Comparison of ENCODE assay signal across 8 cellular contexts in genomic region chr10:106705576-106706526, GRCh38.
DNase-seq lines count a peak whose midpoint lies in the region; ATAC-seq, FAIRE-seq and TF ChIP-seq lines count a peak whose summit lies in the region.

No MANE protein-coding gene starts in this region.

- in situ Hi-C loops in mammary epithelial cell (cut with MboI; ENCODE audit: low sequenced_read_pairs in 2 of 2), result loop anchor here in 1 of 2 donors (25.0 kb wide), 2 partner anchors 1106 to 1831 kb away; no protein-coding TSS in a partner anchor

- no TSS peak for BruUV-seq in mammary epithelial cell (replicated peaks; lab: Mats Ljungman, UMichigan)

- no peak overlapping the region for H3K4me3 Mint-ChIP-seq in stimulated activated naive B cell treated with anti-CD40 and anti-IgM and Interleukin-4, amounts not matched to agents 10 μg/mL and 1 μg/mL and 100 μg/mL, for 72 hours

- dilution Hi-C loops in mammary epithelial cell (cut with HindIII; ENCODE audit: low sequenced_read_pairs), result no loop called here

- no peak overlapping the region for H3K27ac Mint-ChIP-seq in stimulated activated naive B cell treated with anti-CD40 and anti-IgM and Interleukin-4, amounts not matched to agents 10 μg/mL and 1 μg/mL and 100 μg/mL, for 72 hours

- H3K9me3 ChIP-seq in mammary epithelial cell (replicated peaks; ENCODE audit: insufficient read depth, low read length), result no peaks in the 10 kb centered on the region
- no peaks in the 10 kb centered on the region for H3K9me3 ChIP-seq in kidney (ENCODE audit: control insufficient read depth in 1 of 2, low read length in 2 of 2)

- no peak overlapping the region for H3K27ac ChIP-seq in mammary epithelial cell (ENCODE audit: insufficient read depth, low read depth, low read length)
- no peak overlapping the region for H3K27ac ChIP-seq in kidney (ENCODE audit: low read depth in 2 of 2, low read length in 2 of 2)

- WGBS in mammary epithelial cell (ENCODE audit: low coverage, missing lambda C conversion rate), result 21% methylated on average over 9 of the region's 9 CpGs

- no peaks in the 10 kb centered on the region for H3K27me3 ChIP-seq in mammary epithelial cell (ENCODE audit: insufficient read depth, low read length)

- no peaks in the 10 kb centered on the region for H3K4me1 Mint-ChIP-seq in stimulated activated naive B cell treated with anti-CD40 and anti-IgM and Interleukin-4, amounts not matched to agents 10 μg/mL and 1 μg/mL and 100 μg/mL, for 72 hours

- H3K36me3 Mint-ChIP-seq in stimulated activated naive B cell treated with anti-CD40 and anti-IgM and Interleukin-4, amounts not matched to agents 10 μg/mL and 1 μg/mL and 100 μg/mL, for 72 hours, result no peaks in the 10 kb centered on the region

- TF ChIP-seq CTCF in D721Med (IDR thresholded peaks at IDR 0.05; ENCODE audit: insufficient read depth, missing control alignments), result peak; percentile 97
- TF ChIP-seq CTCF in mammary epithelial cell (conservative IDR thresholded peaks at IDR 0.05 in 1 of 2, IDR thresholded peaks at IDR 0.05 in 1 of 2; ENCODE audit: extremely low read depth in 1 of 2, insufficient read depth in 1 of 2, low read depth in 1 of 2, low read length in 2 of 2), result peak; percentile 88
- TF ChIP-seq CTCF in kidney (IDR thresholded peaks at IDR 0.05; ENCODE audit: borderline replicate concordance, extremely low read depth, insufficient read depth), result peak; percentile 67

- no peaks in the 10 kb centered on the region for H3K36me3 ChIP-seq in mammary epithelial cell (ENCODE audit: insufficient read depth, low read length)
- no peaks in the 10 kb centered on the region for H3K36me3 ChIP-seq in kidney (ENCODE audit: control insufficient read depth in 1 of 2, insufficient read depth in 2 of 2, low read length in 2 of 2)

- DNase-seq in D721Med (ENCODE audit: insufficient read length, low spot score), result no peak
- DNase-seq in NOMO-1 treated with DMSO at 0.1 percent for 48 hours (lab: John Stamatoyannopoulos, UW; ENCODE audit: unreplicated experiment), result peak; percentile 58
- peak; percentile 31 for DNase-seq in mammary epithelial cell
- no peak for DNase-seq in kidney
- DNase-seq in stimulated activated naive B cell treated with anti-CD40 and anti-IgM and Interleukin-4, amounts not matched to agents 10 μg/mL and 1 μg/mL and 100 μg/mL, for 72 hours, result peak; percentile 9
- DNase-seq in SW 1271 (lab: John Stamatoyannopoulos, UW), result no peak

- intact Hi-C loops in mammary epithelial cell (cut with micrococcal nuclease) (loop anchor here (2.0 to 10.0 kb wide), 3 partner anchors 1109 to 1839 kb away; no protein-coding TSS in a partner anchor), kidney (cut with DNase I) (no loop called here)

- no peaks in the 10 kb centered on the region for H4K20me1 ChIP-seq in mammary epithelial cell (ENCODE audit: insufficient read depth, low read length)

- FAIRE-seq in D721Med (lab: Jason Lieb, UNC) (no peak), kidney (lab: Jason Lieb, UNC) (no peak)

- CTCF ChIA-PET in mammary epithelial cell (lab: Charles Lee; ENCODE audit: low non-redundant PET), result interaction anchor here (0.6 to 0.8 kb wide), 7 partner anchors 80 to 1499 kb away, joined by 3 to 8 read pairs (median 3); no protein-coding TSS in a partner anchor

- no peak overlapping the region for H3K4me3 ChIP-seq in mammary epithelial cell (replicated peaks in 1 of 3; ENCODE audit: insufficient read depth in 1 of 3, low read depth in 2 of 3, low read length in 3 of 3)
- H3K4me3 ChIP-seq in kidney (ENCODE audit: low read length in 2 of 2), result no peak overlapping the region

- H3K27me3 Mint-ChIP-seq in stimulated activated naive B cell treated with anti-CD40 and anti-IgM and Interleukin-4, amounts not matched to agents 10 μg/mL and 1 μg/mL and 100 μg/mL, for 72 hours, result no peaks in the 10 kb centered on the region

- ATAC-seq in GM18868 (IDR thresholded peaks at IDR 0.05; ENCODE audit: unreplicated experiment) (peak; percentile 91), HG03159 (IDR thresholded peaks at IDR 0.05; ENCODE audit: unreplicated experiment) (peak; percentile 84)
- ATAC-seq in stimulated activated naive B cell treated with anti-CD40 and anti-IgM and Interleukin-4, amounts not matched to agents 10 μg/mL and 1 μg/mL and 100 μg/mL, for 72 hours (replicated peaks), result peak; percentile 67 to 70

- peak overlapping the region; percentile 51 for H2AFZ ChIP-seq in mammary epithelial cell (ENCODE audit: low read depth, low read length)

- H3K4me1 ChIP-seq in mammary epithelial cell (ENCODE audit: insufficient read depth, low read length), result no peaks in the 10 kb centered on the region
- H3K4me1 ChIP-seq in kidney (ENCODE audit: control insufficient read depth in 1 of 2, insufficient read depth in 1 of 2, low read depth in 1 of 2, low read length in 2 of 2), result no peaks in the 10 kb centered on the region

- H3K9ac ChIP-seq in mammary epithelial cell (ENCODE audit: insufficient read depth, low read length) (no peak overlapping the region), kidney (ENCODE audit: low read length in 2 of 2) (no peak overlapping the region)

- no peaks in the 10 kb centered on the region for H3K79me2 ChIP-seq in mammary epithelial cell (ENCODE audit: insufficient read depth, low read length)

- no peaks in the 10 kb centered on the region for H3K9me3 Mint-ChIP-seq in stimulated activated naive B cell treated with anti-CD40 and anti-IgM and Interleukin-4, amounts not matched to agents 10 μg/mL and 1 μg/mL and 100 μg/mL, for 72 hours

- H3K4me2 ChIP-seq in mammary epithelial cell (ENCODE audit: insufficient read depth, low read depth, low read length), result peak overlapping the region; percentile 18

Comparison
In these comparisons a context has a peak if more than half of its experiments do, and no peak if none do; other contexts are left out.
1. DNase-seq: peak in NOMO-1 treated with DMSO at 0.1 percent for 48 hours (single experiment), mammary epithelial cell (single experiment) and stimulated activated naive B cell treated with anti-CD40 and anti-IgM and Interleukin-4, amounts not matched to agents 10 μg/mL and 1 μg/mL and 100 μg/mL, for 72 hours (single experiment); none in D721Med (single experiment), kidney (single experiment) and SW 1271 (0 of 2).
2. Peak in every context shown above with its lines, with median percentiles within 50 percentile points of each other: CTCF ChIP-seq and ATAC-seq.